Comparison of ENCODE assay signal across 22 cellular contexts in genomic region chr10:78236416-78237015, GRCh38.
"Had no signal": no experiment of that assay in that cellular context is flagged by ENCODE, and none has a peak within 500 bp of the region (broad histone marks: within the 10 kb centered on the region; RNA-seq: fewer than 3 reads in every experiment).

No MANE protein-coding gene starts in this region.

- H3K4me1 ChIP-seq: body of pancreas, colonic mucosa, prostate gland had no signal

- H3K4me3 ChIP-seq: body of pancreas, colonic mucosa, gastroesophageal sphincter, heart right ventricle, prostate gland, transverse colon had no signal

- H3K4me3 Mint-ChIP-seq: activated CD4-positive, alpha-beta T cell treated with anti-CD3 and anti-CD28 coated beads, Interleukin-2, amount 10 ng/mL, durations not matched to agents 24 days and 14 days; activated CD8-positive, alpha-beta T cell treated with anti-CD3 and anti-CD28 coated beads, Interleukin-2, amount 10 ng/mL, durations not matched to agents 7 days and 5 days; naive B cell had no signal

- DNase-seq: activated CD4-positive, alpha-beta T cell treated with anti-CD3 and anti-CD28 coated beads, Interleukin-2, amount 10 ng/mL, durations not matched to agents 24 days and 14 days; activated CD4-positive, CD25-positive, alpha-beta regulatory T cell; activated CD8-positive, alpha-beta memory T cell treated with anti-CD3 and anti-CD28 coated beads, Interleukin-2, amount 50 U/mL, for 4 hours; activated CD8-positive, alpha-beta T cell treated with anti-CD3 and anti-CD28 coated beads, Interleukin-2, amount 10 ng/mL, durations not matched to agents 7 days and 5 days; activated gamma-delta T cell; activated T-cell treated with anti-CD3 and anti-CD28 coated beads, Interleukin-2, amount 50 U/mL, for 48 hours; body of pancreas; central memory CD4-positive, alpha-beta T cell; colonic mucosa; heart right ventricle; islet precursor cell; mammary epithelial cell; naive B cell; right cardiac atrium; small intestine; stimulated activated CD4-positive, alpha-beta T cell treated with anti-CD3 and anti-CD28 coated beads, Interleukin-4, amount 100 ng/mL, for 24 hours; stimulated activated naive CD4-positive, alpha-beta T cell; T-helper 17 cell; transverse colon had no signal

- H3K27ac Mint-ChIP-seq: activated CD4-positive, alpha-beta T cell treated with anti-CD3 and anti-CD28 coated beads, Interleukin-2, amount 10 ng/mL, durations not matched to agents 24 days and 14 days; activated CD8-positive, alpha-beta T cell treated with anti-CD3 and anti-CD28 coated beads, Interleukin-2, amount 10 ng/mL, durations not matched to agents 7 days and 5 days; activated naive CD4-positive, alpha-beta T cell treated with anti-CD3 and anti-CD28 coated beads, Interleukin-2, amount 50 U/mL, for 72 hours; T-helper 17 cell had no signal

- H3K36me3 ChIP-seq: colonic mucosa, gastroesophageal sphincter, heart right ventricle, prostate gland, transverse colon had no signal

- H3K36me3 Mint-ChIP-seq: activated naive CD4-positive, alpha-beta T cell treated with anti-CD3 and anti-CD28 coated beads, Interleukin-2, amount 50 U/mL, for 72 hours; naive B cell had no signal

- ATAC-seq: activated CD8-positive, alpha-beta T cell treated with anti-CD3 and anti-CD28 coated beads, Interleukin-2, amount 10 ng/mL, durations not matched to agents 7 days and 5 days; activated naive CD4-positive, alpha-beta T cell treated with anti-CD3 and anti-CD28 coated beads, Interleukin-2, amount 50 U/mL, for 72 hours; body of pancreas; gastroesophageal sphincter; heart right ventricle; right cardiac atrium; T-helper 17 cell had no signal

- H3K27me3 ChIP-seq: body of pancreas, colonic mucosa, gastroesophageal sphincter, heart right ventricle, transverse colon had no signal

- H3K4me1 Mint-ChIP-seq: activated CD4-positive, alpha-beta T cell treated with anti-CD3 and anti-CD28 coated beads, Interleukin-2, amount 10 ng/mL, durations not matched to agents 24 days and 14 days; naive B cell; T-helper 17 cell had no signal

- H3K27ac ChIP-seq: body of pancreas, colonic mucosa, gastroesophageal sphincter, heart right ventricle, prostate gland, transverse colon had no signal

- H3K9me3 ChIP-seq: body of pancreas, colonic mucosa, gastroesophageal sphincter, prostate gland, transverse colon had no signal

- H3K9me3 Mint-ChIP-seq: activated CD4-positive, alpha-beta T cell treated with anti-CD3 and anti-CD28 coated beads, Interleukin-2, amount 10 ng/mL, durations not matched to agents 24 days and 14 days had no signal
